Comparison of ENCODE assay signal across 16 cellular contexts in the genomic region with DNA sequence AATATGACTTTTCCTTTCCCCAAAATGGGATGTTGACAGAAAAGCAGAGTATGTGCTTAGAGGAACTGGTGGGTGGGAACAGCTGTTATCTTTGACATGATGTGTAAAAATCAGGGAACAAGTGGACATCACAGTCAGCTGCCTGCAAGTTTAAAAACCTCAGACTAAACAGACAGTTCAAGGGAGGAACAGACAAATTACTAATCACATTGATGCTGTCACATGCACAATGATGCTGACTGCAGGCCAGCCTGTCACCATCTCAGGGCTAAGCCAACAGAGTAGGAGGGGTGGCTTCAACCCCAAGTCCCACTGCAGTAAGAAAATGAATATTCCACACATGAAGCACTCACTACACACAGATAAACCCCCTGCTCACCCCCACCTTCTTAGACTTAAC. TPM values are rescaled to one million over a fixed set of nuclear protein-coding genes. Genes with fewer than 3 reads are reported as not detected.
DNase-seq lines count a peak whose midpoint lies in the region; ATAC-seq and TF ChIP-seq lines count a peak whose summit lies in the region.
"Had no signal": no experiment of that assay in that cellular context is flagged by ENCODE, and none has a peak within 500 bp of the region (broad histone marks: within the 10 kb centered on the region; RNA-seq: fewer than 3 reads in every experiment).

No MANE protein-coding gene starts in this region.

- CTCF ChIA-PET in naive thymus-derived CD4-positive, alpha-beta T cell (lab: Charles Lee) = no interaction called here

- peak in 1 of 2 donors; percentile 29 for ATAC-seq in activated T-cell treated with anti-CD3 and anti-CD28 coated beads, Interleukin-2, amount 50 U/mL, for 72 hours (replicated peaks in 1 of 2)
- ATAC-seq in naive thymus-derived CD4-positive, alpha-beta T cell = no peak
- ATAC-seq: GM12878 had no signal

- H3K4me3 Mint-ChIP-seq in activated T-cell treated with anti-CD3 and anti-CD28 coated beads, Interleukin-2, amount 50 U/mL, for 72 hours = no peak overlapping the region
- H3K4me3 Mint-ChIP-seq in naive thymus-derived CD4-positive, alpha-beta T cell = no peak overlapping the region
- H3K4me3 Mint-ChIP-seq: activated naive CD8-positive, alpha-beta T cell treated with anti-CD3 and anti-CD28 coated beads, Interleukin-2, amount 10 ng/mL, durations not matched to agents 7 days and 5 days; CD8-positive, alpha-beta memory T cell; T-helper 1 cell treated with Interleukin-12 subunit alpha and Interleukin-12 subunit beta and Interleukin-4 antibody, amounts not matched to agents 30 μg/mL and 1 μg/mL, for 36 hours had no signal

- H3K27me3 Mint-ChIP-seq in activated T-cell treated with anti-CD3 and anti-CD28 coated beads, Interleukin-2, amount 50 U/mL, for 72 hours (ENCODE audit: low read depth) = no peaks in the 10 kb centered on the region
- no peaks in the 10 kb centered on the region for H3K27me3 Mint-ChIP-seq in naive thymus-derived CD4-positive, alpha-beta T cell
- H3K27me3 Mint-ChIP-seq: activated naive CD8-positive, alpha-beta T cell treated with anti-CD3 and anti-CD28 coated beads, Interleukin-2, amount 10 ng/mL, durations not matched to agents 7 days and 5 days; CD8-positive, alpha-beta memory T cell had no signal

- TF ChIP-seq EP300 in tibial nerve (IDR thresholded peaks at IDR 0.05) = no peak

- H3K27ac ChIP-seq in cingulate gyrus (ENCODE audit: low read depth, low read length) = peak overlapping the region; percentile 49
- no peak overlapping the region for H3K27ac ChIP-seq in naive thymus-derived CD4-positive, alpha-beta T cell (ENCODE audit: low read depth, low read length)
- peak overlapping the region; percentile 76 to 94 (median 84) for H3K27ac ChIP-seq in tibial nerve
- H3K27ac ChIP-seq: ovary had no signal

- TF ChIP-seq CTCF in tibial nerve (IDR thresholded peaks at IDR 0.05) = no peak

- POLR2A ChIA-PET in naive thymus-derived CD4-positive, alpha-beta T cell (lab: Charles Lee) = no interaction called here

- intact Hi-C loops in naive thymus-derived CD4-positive, alpha-beta T cell (cut with micrococcal nuclease) = no loop called here

- no peak for TF ChIP-seq POLR2A in tibial nerve (IDR thresholded peaks at IDR 0.05)

- no peaks in the 10 kb centered on the region for H3K4me1 ChIP-seq in naive thymus-derived CD4-positive, alpha-beta T cell (ENCODE audit: control insufficient read depth in 2 of 2, insufficient read depth in 2 of 2, low read length in 2 of 2)
- H3K4me1 ChIP-seq in tibial nerve = peaks cover 3 to 56% (median 42%) of the 10 kb centered on the region in 4 donors

- peaks cover 17% of the 10 kb centered on the region for H3K4me1 Mint-ChIP-seq in activated T-cell treated with anti-CD3 and anti-CD28 coated beads, Interleukin-2, amount 50 U/mL, for 72 hours (ENCODE audit: low read depth)
- H3K4me1 Mint-ChIP-seq in naive thymus-derived CD4-positive, alpha-beta T cell = peaks cover 0 to 12% (median 0%) of the 10 kb centered on the region in 7 donors

- DNase-seq in activated T-cell treated with anti-CD3 and anti-CD28 coated beads, Interleukin-2, amount 50 U/mL, for 72 hours = no peak
- DNase-seq in activated T-cell treated with anti-CD3 and anti-CD28 coated beads, Interleukin-2, amount 50 U/mL, for 1 hour = no peak
- DNase-seq in naive thymus-derived CD4-positive, alpha-beta T cell = no peak
- DNase-seq in tibial nerve (ENCODE audit: low spot score in 2 of 2) (no peak), cortex of kidney (lab: John Stamatoyannopoulos, UW) (no peak), activated gamma-delta T cell treated with Interleukin-2 at 50 U/mL for 16 hours (no peak), NCI-H2196 (lab: John Stamatoyannopoulos, UW; ENCODE audit: unreplicated experiment) (no peak)
- DNase-seq: activated naive CD8-positive, alpha-beta T cell treated with anti-CD3 and anti-CD28 coated beads, Interleukin-2, amount 10 ng/mL, durations not matched to agents 7 days and 5 days; CD8-positive, alpha-beta memory T cell; GOT3; Karpas-422; stimulated activated CD4-positive, alpha-beta T cell treated with anti-CD3 and anti-CD28 coated beads, Interleukin-15, amount 100 ng/mL, for 24 hours had no signal

- no peaks in the 10 kb centered on the region for H3K9me3 Mint-ChIP-seq in activated T-cell treated with anti-CD3 and anti-CD28 coated beads, Interleukin-2, amount 50 U/mL, for 72 hours
- H3K9me3 Mint-ChIP-seq in naive thymus-derived CD4-positive, alpha-beta T cell = no peaks in the 10 kb centered on the region
- H3K9me3 Mint-ChIP-seq: activated naive CD8-positive, alpha-beta T cell treated with anti-CD3 and anti-CD28 coated beads, Interleukin-2, amount 10 ng/mL, durations not matched to agents 7 days and 5 days; CD8-positive, alpha-beta memory T cell; T-helper 1 cell treated with Interleukin-12 subunit alpha and Interleukin-12 subunit beta and Interleukin-4 antibody, amounts not matched to agents 30 μg/mL and 1 μg/mL, for 36 hours had no signal

- H3K36me3 Mint-ChIP-seq in activated T-cell treated with anti-CD3 and anti-CD28 coated beads, Interleukin-2, amount 50 U/mL, for 72 hours (ENCODE audit: insufficient read depth in 2 of 2) = peaks cover 3 to 11% of the 10 kb centered on the region in 2 donors
- H3K36me3 Mint-ChIP-seq in naive thymus-derived CD4-positive, alpha-beta T cell = peaks cover 0 to 40% (median 6%) of the 10 kb centered on the region in 5 donors

- no peak overlapping the region for H3K4me3 ChIP-seq in naive thymus-derived CD4-positive, alpha-beta T cell (ENCODE audit: low read length)
- no peak overlapping the region for H3K4me3 ChIP-seq in tibial nerve
- H3K4me3 ChIP-seq: GM12878, ovary had no signal

- H3K36me3 ChIP-seq in naive thymus-derived CD4-positive, alpha-beta T cell (ENCODE audit: control insufficient read depth in 2 of 3, insufficient read depth in 3 of 3, low read length in 3 of 3) = peaks cover 4 to 58% (median 20%) of the 10 kb centered on the region in 3 experiments
- H3K36me3 ChIP-seq in tibial nerve = peaks cover 5 to 50% (median 10%) of the 10 kb centered on the region in 3 donors
- H3K36me3 ChIP-seq: ovary had no signal

- peak overlapping the region; percentile 50 for H3K27ac Mint-ChIP-seq in activated T-cell treated with anti-CD3 and anti-CD28 coated beads, Interleukin-2, amount 50 U/mL, for 72 hours
- peak overlapping the region in 6 of 9 donors; percentile 20 to 75 (median 47) for H3K27ac Mint-ChIP-seq in naive thymus-derived CD4-positive, alpha-beta T cell
- H3K27ac Mint-ChIP-seq: T-helper 1 cell treated with Interleukin-12 subunit alpha and Interleukin-12 subunit beta and Interleukin-4 antibody, amounts not matched to agents 30 μg/mL and 1 μg/mL, for 36 hours had no signal

- H3K9me3 ChIP-seq in naive thymus-derived CD4-positive, alpha-beta T cell (ENCODE audit: control insufficient read depth in 2 of 3, low read length in 3 of 3) = no peaks in the 10 kb centered on the region
- H3K9me3 ChIP-seq in tibial nerve = no peaks in the 10 kb centered on the region
- H3K9me3 ChIP-seq: ovary had no signal

- no peaks in the 10 kb centered on the region for H3K27me3 ChIP-seq in naive thymus-derived CD4-positive, alpha-beta T cell (ENCODE audit: control insufficient read depth in 2 of 2, insufficient read depth in 2 of 2, low read length in 2 of 2)
- H3K27me3 ChIP-seq in tibial nerve = no peaks in the 10 kb centered on the region
- H3K27me3 ChIP-seq: ovary had no signal

RNA-seq across cellular contexts. Expression of a gene that starts 38.2 kb away (rescaled TPM):
- 10 to 100 TPM; 32.1 to 34.5 TPM for total RNA-seq in activated T-cell treated with anti-CD3 and anti-CD28 coated beads, Interleukin-2, amount 50 U/mL, for 72 hours
- 10 to 100 TPM; 29.7 to 48.4 (median 36.4) TPM for total RNA-seq in naive thymus-derived CD4-positive, alpha-beta T cell
- 10 to 100 TPM; 13.0 to 19.5 TPM for polyA plus RNA-seq in naive thymus-derived CD4-positive, alpha-beta T cell
- total RNA-seq in tibial nerve = 10 to 100 TPM; 29.7 to 36.9 (median 34.3) TPM

RNA-seq across cellular contexts. Expression of a gene that starts 39.6 kb away (rescaled TPM):
- total RNA-seq in activated T-cell treated with anti-CD3 and anti-CD28 coated beads, Interleukin-2, amount 50 U/mL, for 72 hours = 10 to 100 TPM; 32.7 to 36.3 TPM
- 10 to 100 TPM; 10.8 to 40.4 (median 28.5) TPM for total RNA-seq in naive thymus-derived CD4-positive, alpha-beta T cell
- 10 to 100 TPM; 13.2 to 15.4 TPM for polyA plus RNA-seq in naive thymus-derived CD4-positive, alpha-beta T cell
- total RNA-seq in tibial nerve = 10 to 100 TPM; 21.3 to 34.9 (median 24.2) TPM
